In the genomic region with DNA sequence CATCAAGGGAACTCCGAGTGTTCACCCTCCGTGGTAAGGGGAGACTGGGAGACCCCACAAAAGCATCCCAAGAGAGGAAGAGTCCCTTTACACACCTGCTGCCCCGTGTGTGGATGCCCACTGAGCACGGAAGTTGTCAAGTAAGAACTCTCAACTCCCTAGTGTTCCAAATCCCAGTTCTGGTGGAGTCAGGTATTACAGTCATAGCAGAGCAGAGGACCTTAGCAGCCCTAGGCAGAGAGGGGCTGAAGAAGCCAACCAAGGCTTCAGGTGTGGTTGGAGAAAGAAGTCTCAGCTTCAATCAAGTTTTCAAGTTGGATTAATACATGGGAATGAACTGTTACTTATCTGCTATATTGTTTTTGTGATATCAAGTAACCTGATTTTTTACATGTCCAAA, we compare ENCODE assay signal across 1 cellular context.
TF ChIP-seq lines count a peak whose summit lies in the region.

No MANE protein-coding gene starts in this region.

TF ChIP-seq in HepG2, 621 proteins besides CTCF, POLR2A, EP300 and RAD21 (continued from another document):
- TF ChIP-seq, protein P1, sequence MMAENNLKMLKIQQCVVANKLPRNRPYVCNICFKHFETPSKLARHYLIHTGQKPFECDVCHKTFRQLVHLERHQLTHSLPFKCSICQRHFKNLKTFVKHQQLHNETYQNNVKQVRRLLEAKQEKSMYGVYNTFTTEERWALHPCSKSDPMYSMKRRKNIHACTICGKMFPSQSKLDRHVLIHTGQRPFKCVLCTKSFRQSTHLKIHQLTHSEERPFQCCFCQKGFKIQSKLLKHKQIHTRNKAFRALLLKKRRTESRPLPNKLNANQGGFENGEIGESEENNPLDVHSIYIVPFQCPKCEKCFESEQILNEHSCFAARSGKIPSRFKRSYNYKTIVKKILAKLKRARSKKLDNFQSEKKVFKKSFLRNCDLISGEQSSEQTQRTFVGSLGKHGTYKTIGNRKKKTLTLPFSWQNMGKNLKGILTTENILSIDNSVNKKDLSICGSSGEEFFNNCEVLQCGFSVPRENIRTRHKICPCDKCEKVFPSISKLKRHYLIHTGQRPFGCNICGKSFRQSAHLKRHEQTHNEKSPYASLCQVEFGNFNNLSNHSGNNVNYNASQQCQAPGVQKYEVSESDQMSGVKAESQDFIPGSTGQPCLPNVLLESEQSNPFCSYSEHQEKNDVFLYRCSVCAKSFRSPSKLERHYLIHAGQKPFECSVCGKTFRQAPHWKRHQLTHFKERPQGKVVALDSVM (CRISPR knock-in tag; IDR thresholded peaks at IDR 0.05): no peak
- TF ChIP-seq FOXA3 (CRISPR knock-in tag; IDR thresholded peaks at IDR 0.05) (no peak), KDM5B (CRISPR knock-in tag; IDR thresholded peaks at IDR 0.05; ENCODE audit: borderline replicate concordance) (no peak), ZNF510 (CRISPR knock-in tag; IDR thresholded peaks at IDR 0.05; ENCODE audit: low read depth) (no peak), BHLHE40 (IDR thresholded peaks at IDR 0.05; ENCODE audit: low read length) (no peak), KDM2A (CRISPR knock-in tag; IDR thresholded peaks at IDR 0.05; ENCODE audit: borderline replicate concordance, low read depth) (no peak), ZNF788 (CRISPR knock-in tag; IDR thresholded peaks at IDR 0.05; ENCODE audit: borderline replicate concordance) (no peak), NR2F2 (IDR thresholded peaks at IDR 0.05; ENCODE audit: borderline replicate concordance, low read depth) (no peak), NR1H2 (CRISPR knock-in tag; IDR thresholded peaks at IDR 0.05; ENCODE audit: borderline replicate concordance, low read depth) (no peak), ZKSCAN1 (IDR thresholded peaks at IDR 0.05; ENCODE audit: low read length) (no peak), NFE2L1 (CRISPR knock-in tag; IDR thresholded peaks at IDR 0.05; ENCODE audit: borderline replicate concordance) (no peak), ZNF160 (CRISPR knock-in tag; IDR thresholded peaks at IDR 0.05) (no peak), MED1 (CRISPR knock-in tag; IDR thresholded peaks at IDR 0.05) (no peak)
- TF ChIP-seq, protein P2, sequence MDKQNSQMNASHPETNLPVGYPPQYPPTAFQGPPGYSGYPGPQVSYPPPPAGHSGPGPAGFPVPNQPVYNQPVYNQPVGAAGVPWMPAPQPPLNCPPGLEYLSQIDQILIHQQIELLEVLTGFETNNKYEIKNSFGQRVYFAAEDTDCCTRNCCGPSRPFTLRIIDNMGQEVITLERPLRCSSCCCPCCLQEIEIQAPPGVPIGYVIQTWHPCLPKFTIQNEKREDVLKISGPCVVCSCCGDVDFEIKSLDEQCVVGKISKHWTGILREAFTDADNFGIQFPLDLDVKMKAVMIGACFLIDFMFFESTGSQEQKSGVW (CRISPR knock-in tag; IDR thresholded peaks at IDR 0.05; ENCODE audit: borderline replicate concordance): no peak
- TF ChIP-seq, protein P3, sequence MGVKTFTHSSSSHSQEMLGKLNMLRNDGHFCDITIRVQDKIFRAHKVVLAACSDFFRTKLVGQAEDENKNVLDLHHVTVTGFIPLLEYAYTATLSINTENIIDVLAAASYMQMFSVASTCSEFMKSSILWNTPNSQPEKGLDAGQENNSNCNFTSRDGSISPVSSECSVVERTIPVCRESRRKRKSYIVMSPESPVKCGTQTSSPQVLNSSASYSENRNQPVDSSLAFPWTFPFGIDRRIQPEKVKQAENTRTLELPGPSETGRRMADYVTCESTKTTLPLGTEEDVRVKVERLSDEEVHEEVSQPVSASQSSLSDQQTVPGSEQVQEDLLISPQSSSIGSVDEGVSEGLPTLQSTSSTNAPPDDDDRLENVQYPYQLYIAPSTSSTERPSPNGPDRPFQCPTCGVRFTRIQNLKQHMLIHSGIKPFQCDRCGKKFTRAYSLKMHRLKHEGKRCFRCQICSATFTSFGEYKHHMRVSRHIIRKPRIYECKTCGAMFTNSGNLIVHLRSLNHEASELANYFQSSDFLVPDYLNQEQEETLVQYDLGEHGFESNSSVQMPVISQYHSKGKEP (CRISPR knock-in tag; IDR thresholded peaks at IDR 0.05): no peak
- TF ChIP-seq, protein P4, sequence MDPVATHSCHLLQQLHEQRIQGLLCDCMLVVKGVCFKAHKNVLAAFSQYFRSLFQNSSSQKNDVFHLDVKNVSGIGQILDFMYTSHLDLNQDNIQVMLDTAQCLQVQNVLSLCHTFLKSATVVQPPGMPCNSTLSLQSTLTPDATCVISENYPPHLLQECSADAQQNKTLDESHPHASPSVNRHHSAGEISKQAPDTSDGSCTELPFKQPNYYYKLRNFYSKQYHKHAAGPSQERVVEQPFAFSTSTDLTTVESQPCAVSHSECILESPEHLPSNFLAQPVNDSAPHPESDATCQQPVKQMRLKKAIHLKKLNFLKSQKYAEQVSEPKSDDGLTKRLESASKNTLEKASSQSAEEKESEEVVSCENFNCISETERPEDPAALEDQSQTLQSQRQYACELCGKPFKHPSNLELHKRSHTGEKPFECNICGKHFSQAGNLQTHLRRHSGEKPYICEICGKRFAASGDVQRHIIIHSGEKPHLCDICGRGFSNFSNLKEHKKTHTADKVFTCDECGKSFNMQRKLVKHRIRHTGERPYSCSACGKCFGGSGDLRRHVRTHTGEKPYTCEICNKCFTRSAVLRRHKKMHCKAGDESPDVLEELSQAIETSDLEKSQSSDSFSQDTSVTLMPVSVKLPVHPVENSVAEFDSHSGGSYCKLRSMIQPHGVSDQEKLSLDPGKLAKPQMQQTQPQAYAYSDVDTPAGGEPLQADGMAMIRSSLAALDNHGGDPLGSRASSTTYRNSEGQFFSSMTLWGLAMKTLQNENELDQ (CRISPR knock-in tag; IDR thresholded peaks at IDR 0.05; ENCODE audit: borderline replicate concordance): no peak
- TF ChIP-seq, protein P5, sequence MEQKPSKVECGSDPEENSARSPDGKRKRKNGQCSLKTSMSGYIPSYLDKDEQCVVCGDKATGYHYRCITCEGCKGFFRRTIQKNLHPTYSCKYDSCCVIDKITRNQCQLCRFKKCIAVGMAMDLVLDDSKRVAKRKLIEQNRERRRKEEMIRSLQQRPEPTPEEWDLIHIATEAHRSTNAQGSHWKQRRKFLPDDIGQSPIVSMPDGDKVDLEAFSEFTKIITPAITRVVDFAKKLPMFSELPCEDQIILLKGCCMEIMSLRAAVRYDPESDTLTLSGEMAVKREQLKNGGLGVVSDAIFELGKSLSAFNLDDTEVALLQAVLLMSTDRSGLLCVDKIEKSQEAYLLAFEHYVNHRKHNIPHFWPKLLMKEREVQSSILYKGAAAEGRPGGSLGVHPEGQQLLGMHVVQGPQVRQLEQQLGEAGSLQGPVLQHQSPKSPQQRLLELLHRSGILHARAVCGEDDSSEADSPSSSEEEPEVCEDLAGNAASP (CRISPR knock-in tag; IDR thresholded peaks at IDR 0.05; ENCODE audit: borderline replicate concordance): no peak
- TF ChIP-seq, protein P6, sequence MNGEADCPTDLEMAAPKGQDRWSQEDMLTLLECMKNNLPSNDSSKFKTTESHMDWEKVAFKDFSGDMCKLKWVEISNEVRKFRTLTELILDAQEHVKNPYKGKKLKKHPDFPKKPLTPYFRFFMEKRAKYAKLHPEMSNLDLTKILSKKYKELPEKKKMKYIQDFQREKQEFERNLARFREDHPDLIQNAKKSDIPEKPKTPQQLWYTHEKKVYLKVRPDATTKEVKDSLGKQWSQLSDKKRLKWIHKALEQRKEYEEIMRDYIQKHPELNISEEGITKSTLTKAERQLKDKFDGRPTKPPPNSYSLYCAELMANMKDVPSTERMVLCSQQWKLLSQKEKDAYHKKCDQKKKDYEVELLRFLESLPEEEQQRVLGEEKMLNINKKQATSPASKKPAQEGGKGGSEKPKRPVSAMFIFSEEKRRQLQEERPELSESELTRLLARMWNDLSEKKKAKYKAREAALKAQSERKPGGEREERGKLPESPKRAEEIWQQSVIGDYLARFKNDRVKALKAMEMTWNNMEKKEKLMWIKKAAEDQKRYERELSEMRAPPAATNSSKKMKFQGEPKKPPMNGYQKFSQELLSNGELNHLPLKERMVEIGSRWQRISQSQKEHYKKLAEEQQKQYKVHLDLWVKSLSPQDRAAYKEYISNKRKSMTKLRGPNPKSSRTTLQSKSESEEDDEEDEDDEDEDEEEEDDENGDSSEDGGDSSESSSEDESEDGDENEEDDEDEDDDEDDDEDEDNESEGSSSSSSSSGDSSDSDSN (CRISPR knock-in tag; IDR thresholded peaks at IDR 0.05): no peak
